In genomic region chr9:3951266-3951665, GRCh38 we compare ENCODE assay signal across 22 cellular contexts.
DNase-seq lines count a peak whose midpoint lies in the region; ATAC-seq and TF ChIP-seq lines count a peak whose summit lies in the region.
"Had no signal": no experiment of that assay in that cellular context is flagged by ENCODE, and none has a peak within 500 bp of the region (broad histone marks: within the 10 kb centered on the region; RNA-seq: fewer than 3 reads in every experiment).

No MANE protein-coding gene starts in this region.

- H3K4me1 ChIP-seq in Loucy (ENCODE audit: insufficient read depth, low read length, poor library complexity, severe bottlenecking): no peaks in the 10 kb centered on the region

- no peaks in the 10 kb centered on the region for H3K9me3 ChIP-seq in Loucy (ENCODE audit: insufficient read depth, low read depth, low read length)

- TF ChIP-seq CTCF in Loucy (conservative IDR thresholded peaks at IDR 0.05; ENCODE audit: low read length): no peak
- no peak for TF ChIP-seq CTCF in astrocyte of the spinal cord (IDR thresholded peaks at IDR 0.05; ENCODE audit: low read depth, low read length)
- no peak for TF ChIP-seq CTCF in fibroblast of villous mesenchyme (IDR thresholded peaks at IDR 0.05; ENCODE audit: insufficient read depth, low read depth, low read length)

- H3K36me3 ChIP-seq in Loucy (ENCODE audit: insufficient read depth, low read length): no peaks in the 10 kb centered on the region
- H3K36me3 ChIP-seq: WERI-Rb-1 had no signal

- in situ Hi-C loops in astrocyte of the spinal cord (cut with HindIII; ENCODE audit: low sequenced_read_pairs): no loop called here

- peak overlapping the region; percentile 31 for H3K27ac ChIP-seq in temporal lobe (ENCODE audit: low read depth, low read length)
- H3K27ac ChIP-seq: WERI-Rb-1 had no signal

- no peak overlapping the region for H3K4me2 ChIP-seq in Loucy (ENCODE audit: low read depth, low read length, poor library complexity, severe bottlenecking)

- no peaks in the 10 kb centered on the region for H3K27me3 ChIP-seq in Loucy (ENCODE audit: insufficient read depth, low read length, poor library complexity, severe bottlenecking)

- DNase-seq in astrocyte of the spinal cord (ENCODE audit: low read depth, low spot score) (peak; percentile 64), fibroblast of villous mesenchyme (ENCODE audit: low read depth) (peak; percentile 46)
- no peak for DNase-seq in activated CD4-positive, alpha-beta T cell treated with anti-CD3 and anti-CD28 coated beads for 48 hours
- DNase-seq: activated CD4-positive, alpha-beta T cell treated with anti-CD3 and anti-CD28 coated beads, Interleukin-2, amount 10 ng/mL, durations not matched to agents 24 days and 14 days; activated gamma-delta T cell treated with Interleukin-2 at 50 U/mL for 16 hours; activated T-cell treated with anti-CD3 and anti-CD28 coated beads, Interleukin-2, amount 50 U/mL, for 24 hours; CD4-positive, alpha-beta memory T cell; effector memory CD8-positive, alpha-beta T cell; EL; GOT3; NCI-H1694; PC-3; stimulated activated CD4-positive, alpha-beta T cell treated with anti-CD3 and anti-CD28 coated beads, Interleukin-4, amount 100 ng/mL, for 1 hour; WERI-Rb-1 had no signal

- no peaks in the 10 kb centered on the region for H3K79me2 ChIP-seq in Loucy (ENCODE audit: insufficient read depth, low read length)

- ATAC-seq in HG02840 (IDR thresholded peaks at IDR 0.05; ENCODE audit: low FRiP score, unreplicated experiment) (no peak), HG03095 (IDR thresholded peaks at IDR 0.05; ENCODE audit: unreplicated experiment) (no peak)
- ATAC-seq: effector memory CD8-positive, alpha-beta T cell; esophagus mucosa; HepG2; PC-3; right cardiac atrium; stimulated activated effector memory CD8-positive, alpha-beta T cell treated with anti-CD3 and anti-CD28 coated beads, Interleukin-12 subunit alpha, Interleukin-12 subunit beta, amount 100 ng/mL, for 72 hours had no signal

- no peaks in the 10 kb centered on the region for H3F3A ChIP-seq in Loucy (ENCODE audit: low read depth)

- H4K20me1 ChIP-seq in Loucy (ENCODE audit: insufficient read depth, low read length, poor library complexity, severe bottlenecking): no peaks in the 10 kb centered on the region

- no peak overlapping the region for H3K4me3 ChIP-seq in Loucy (ENCODE audit: low read length, poor library complexity, severe bottlenecking)
- H3K4me3 ChIP-seq in astrocyte of the spinal cord (ENCODE audit: low read depth, low read length): no peak overlapping the region
- no peak overlapping the region for H3K4me3 ChIP-seq in fibroblast of villous mesenchyme (ENCODE audit: low read depth, low read length)

- no peaks in the 10 kb centered on the region for H3K9me2 ChIP-seq in Loucy (replicated peaks; ENCODE audit: low read depth, low read length)

- no peak overlapping the region for H3K9ac ChIP-seq in Loucy (ENCODE audit: low read depth, low read length, poor library complexity, severe bottlenecking)

- H2AFZ ChIP-seq in Loucy (ENCODE audit: low read length): peak overlapping the region; percentile 46; the same call in 1 of the 2 replicates
